ENCODE assay signal across 17 cellular contexts in the genomic region with DNA sequence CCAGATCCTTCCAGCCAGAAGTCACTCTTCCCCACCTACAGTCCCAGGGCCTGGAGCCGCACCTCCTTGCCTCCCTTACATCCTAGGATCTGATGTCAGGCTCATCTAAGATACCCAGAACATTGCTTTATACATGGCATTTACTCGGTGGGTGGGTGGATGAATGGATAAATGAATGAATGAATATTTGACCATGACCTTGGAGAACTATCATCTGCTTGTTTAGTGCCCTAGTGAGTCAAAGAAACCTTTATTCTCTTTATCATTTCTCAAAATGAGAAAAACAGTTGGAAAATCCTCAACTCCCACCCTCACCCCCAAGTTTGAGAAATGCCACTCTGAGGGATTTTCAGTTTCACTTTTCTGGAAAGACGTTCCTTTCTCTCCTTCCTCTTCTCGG. TPM values are rescaled to one million over a fixed set of nuclear protein-coding genes. Genes with fewer than 3 reads are reported as not detected.
"Had no signal": no experiment of that assay in that cellular context is flagged by ENCODE, and none has a peak within 500 bp of the region (broad histone marks: within the 10 kb centered on the region; RNA-seq: fewer than 3 reads in every experiment).

No MANE protein-coding gene starts in this region.

- H3K4me2 ChIP-seq: smooth muscle cell had no signal

- H3K4me1 Mint-ChIP-seq: activated T-helper 17 cell treated with anti-CD3 and anti-CD28 coated beads, Interleukin-2, amount 50 U/mL, for 72 hours; naive B cell had no signal

- H3K4me1 ChIP-seq: SJSA1 had no signal

- H3K27ac ChIP-seq: SJSA1 had no signal

- H3K27ac Mint-ChIP-seq: activated T-helper 17 cell treated with anti-CD3 and anti-CD28 coated beads, Interleukin-2, amount 50 U/mL, for 72 hours; progenitor cell of endocrine pancreas; stimulated activated naive CD8-positive, alpha-beta T cell treated with anti-CD3 and anti-CD28 coated beads, Interleukin-15, Interleukin-2, amounts not matched to agents 100 ng/mL and 50 ng/mL, for 24 hours had no signal

- H3K9me3 ChIP-seq: SJSA1 had no signal

- H3K36me3 ChIP-seq: SJSA1 had no signal

- DNase-seq: activated CD4-positive, alpha-beta T cell treated with anti-CD3 and anti-CD28 coated beads, Interleukin-2, amount 50 U/mL, for 4 hours; activated naive CD4-positive, alpha-beta T cell treated with Interleukin-2 at 50 U/mL for 16 hours; activated T-cell treated with anti-CD3 and anti-CD28 coated beads for 4 hours; foreskin fibroblast; left colon; mammary epithelial cell; naive B cell; right cardiac atrium; SW 1271; trophoblast cell had no signal

- H3K4me3 ChIP-seq: SJSA1, smooth muscle cell had no signal

- ATAC-seq: activated CD4-positive, CD25-positive, alpha-beta regulatory T cell treated with anti-CD3 and anti-CD28 coated beads, Interleukin-2, amount 50 U/mL, for 24 hours; activated T-helper 17 cell treated with anti-CD3 and anti-CD28 coated beads, Interleukin-2, amount 50 U/mL, for 72 hours; esophagus mucosa; left colon had no signal

- H3K9me3 Mint-ChIP-seq: activated T-helper 17 cell treated with anti-CD3 and anti-CD28 coated beads, Interleukin-2, amount 50 U/mL, for 72 hours; naive B cell; stimulated activated naive CD8-positive, alpha-beta T cell treated with anti-CD3 and anti-CD28 coated beads, Interleukin-15, Interleukin-2, amounts not matched to agents 100 ng/mL and 50 ng/mL, for 24 hours had no signal

- H3K36me3 Mint-ChIP-seq: naive B cell had no signal

- H3K27me3 Mint-ChIP-seq: stimulated activated naive CD8-positive, alpha-beta T cell treated with anti-CD3 and anti-CD28 coated beads, Interleukin-15, Interleukin-2, amounts not matched to agents 100 ng/mL and 50 ng/mL, for 24 hours had no signal

- H3K27me3 ChIP-seq: SJSA1 had no signal

- H3K4me3 Mint-ChIP-seq: activated T-helper 17 cell treated with anti-CD3 and anti-CD28 coated beads, Interleukin-2, amount 50 U/mL, for 72 hours; stimulated activated naive CD8-positive, alpha-beta T cell treated with anti-CD3 and anti-CD28 coated beads, Interleukin-15, Interleukin-2, amounts not matched to agents 100 ng/mL and 50 ng/mL, for 24 hours had no signal

RNA-seq across cellular contexts. Expression of gene DAAM2, which starts 56.0 kb away (rescaled TPM):
- total RNA-seq: activated T-helper 17 cell treated with anti-CD3 and anti-CD28 coated beads, Interleukin-2, amount 50 U/mL, for 72 hours had no signal
